8 cellular contexts compared by ENCODE assay signal in the genomic region with DNA sequence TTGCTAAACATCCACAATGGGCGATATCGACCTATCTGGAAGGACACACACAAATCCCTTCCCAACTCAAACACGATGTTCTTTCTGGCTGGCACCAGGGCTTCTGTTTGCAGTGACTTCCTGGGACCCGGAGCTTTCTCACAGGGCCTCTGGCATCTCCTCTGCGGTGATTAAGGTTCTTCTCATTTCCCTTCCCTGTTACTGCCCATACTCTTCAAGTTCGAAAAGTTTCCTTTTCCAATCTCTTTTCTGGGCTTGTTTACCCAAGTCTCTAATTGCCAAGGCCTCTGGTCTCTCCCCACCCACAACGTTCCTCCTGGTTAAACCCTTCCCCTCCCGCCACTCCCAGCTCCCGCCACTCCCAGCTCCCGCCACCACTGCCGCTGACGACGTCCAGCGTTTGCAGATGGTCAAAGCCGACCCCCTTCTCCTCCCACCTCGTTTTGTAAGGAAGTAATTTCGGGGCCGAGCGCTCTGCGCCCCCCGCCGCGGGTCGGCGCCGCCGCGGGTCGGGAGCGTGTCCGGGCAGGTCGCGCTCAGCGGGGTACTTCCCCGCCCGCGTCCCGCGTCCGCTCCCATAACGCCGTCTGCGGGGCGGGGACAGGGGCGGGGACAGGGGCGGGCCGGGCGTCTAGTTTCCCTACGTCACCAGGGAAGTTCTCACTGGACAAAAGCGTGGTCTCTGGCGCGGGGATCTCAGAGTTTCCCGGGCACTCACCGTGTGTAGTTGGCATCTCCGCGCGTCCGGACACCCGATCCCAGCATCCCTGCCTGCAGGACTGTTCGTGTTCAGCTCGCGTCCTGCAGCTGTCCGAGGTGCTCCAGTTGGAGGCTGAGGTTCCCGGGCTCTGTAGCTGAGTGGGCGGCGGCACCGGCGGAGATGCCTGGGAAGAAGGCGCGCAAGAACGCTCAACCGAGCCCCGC. TPM values are rescaled to one million over a fixed set of nuclear protein-coding genes. Genes with fewer than 3 reads are reported as not detected.
DNase-seq lines count a peak whose midpoint lies in the region; ATAC-seq, FAIRE-seq and TF ChIP-seq lines count a peak whose summit lies in the region.

A gene (plus strand): TSS at position 699 of the 924 bp plus-strand sequence. CDS start 182 bp downstream, at position 881.

- POLR2A ChIA-PET in HEK293T (lab: Yijun Ruan, JAX): interaction anchor here (0.6 to 4.7 kb wide), 31 partner anchors 8 to 446 kb away, joined by 3 to 110 read pairs (median 6); a partner anchor contains a TSS

- H3K4me3 ChIP-seq in SJCRH30: peak within 1 kb of the TSS; percentile 71
- H3K4me3 ChIP-seq in thoracic aorta: peak within 1 kb of the TSS; percentile 82

- H3K27me3 ChIP-seq in SJCRH30 (no peaks in the 10 kb centered on the region), thoracic aorta (replicated peaks; ENCODE audit: insufficient read depth) (peaks cover 5% of the 10 kb centered on the region)

- no peaks in the 10 kb centered on the region for H3K9me3 ChIP-seq in SJCRH30 (replicated peaks)
- H3K9me3 ChIP-seq in thoracic aorta: no peaks in the 10 kb centered on the region

- FAIRE-seq in frontal cortex (lab: Jason Lieb, UNC): no peak

- DNase-seq in GF-D8 (lab: John Stamatoyannopoulos, UW): peak; percentile 79
- peak; percentile 74 for DNase-seq in HEK293T (ENCODE audit: extremely low spot score)
- DNase-seq in MV-4-11 (lab: John Stamatoyannopoulos, UW): peak; percentile 82
- DNase-seq in SJCRH30: peak; percentile 89 to 92
- peak; percentile 73 for DNase-seq in activated gamma-delta T cell treated with Interleukin-2 at 50 U/mL for 16 hours
- peak; percentile 72 to 74 for DNase-seq in frontal cortex (ENCODE audit: low spot score in 2 of 2)
- peak; percentile 23 for DNase-seq in occipital lobe (lab: John Stamatoyannopoulos, UW)
- DNase-seq in thoracic aorta (ENCODE audit: low spot score): peak; percentile 31

- CTCF ChIA-PET in HEK293T (lab: Yijun Ruan, JAX): interaction anchor here (0.5 to 1.5 kb wide), 2 partner anchors 76 to 815 kb away, joined by 3 to 4 read pairs; no protein-coding TSS in a partner anchor

- peak; percentile 77 for ATAC-seq in thoracic aorta (ENCODE audit: insufficient number of reproducible peaks, low FRiP score, low read depth)

- peak within 1 kb of the TSS; percentile 88 for H3K27ac ChIP-seq in SJCRH30
- peak within 1 kb of the TSS in 1 of 2 donors; percentile 47 for H3K27ac ChIP-seq in thoracic aorta

- TF ChIP-seq CTCF in thoracic aorta (IDR thresholded peaks at IDR 0.05): no peak

- peaks cover 5% of the 10 kb centered on the region for H3K4me1 ChIP-seq in SJCRH30
- H3K4me1 ChIP-seq in thoracic aorta (ENCODE audit: control insufficient read depth in 1 of 2, low read depth in 2 of 2): peaks cover 12 to 24% of the 10 kb centered on the region in 2 donors

- H3K36me3 ChIP-seq in SJCRH30 (no peaks in the 10 kb centered on the region; the same call in 1 of the 2 replicates), thoracic aorta (no peaks in the 10 kb centered on the region)

TF ChIP-seq in HEK293T, 16 proteins besides CTCF, POLR2A, EP300 and RAD21:
- TF ChIP-seq BHLHE40 (IDR thresholded peaks at IDR 0.05; ENCODE audit: borderline replicate concordance): no peak
- no peak for TF ChIP-seq FOXM1 (IDR thresholded peaks at IDR 0.05; ENCODE audit: borderline replicate concordance)
- TF ChIP-seq NFRKB (IDR thresholded peaks at IDR 0.05): no peak
- TF ChIP-seq CTBP1 (IDR thresholded peaks at IDR 0.05; ENCODE audit: borderline replicate concordance): peak; percentile 2; the same call in 1 of the 2 replicates
- TF ChIP-seq HDGF (IDR thresholded peaks at IDR 0.05; ENCODE audit: borderline replicate concordance): no peak
- TF ChIP-seq L3MBTL2 (conservative IDR thresholded peaks at IDR 0.05): peak; percentile 75
- no peak for TF ChIP-seq FOXA1 (IDR thresholded peaks at IDR 0.05)
- TF ChIP-seq ARNT (IDR thresholded peaks at IDR 0.05): no peak
- TF ChIP-seq SUZ12 (IDR thresholded peaks at IDR 0.05): no peak
- TF ChIP-seq TARDBP (IDR thresholded peaks at IDR 0.05): no peak
- no peak for TF ChIP-seq ZNF384 (IDR thresholded peaks at IDR 0.05)
- TF ChIP-seq LEF1 (IDR thresholded peaks at IDR 0.05; ENCODE audit: borderline replicate concordance): no peak
- no peak for TF ChIP-seq SP1 (IDR thresholded peaks at IDR 0.05)
- TF ChIP-seq FOXK2 (IDR thresholded peaks at IDR 0.05): no peak
- TF ChIP-seq ELF4 (IDR thresholded peaks at IDR 0.05): peak; percentile 72; the same call in 1 of the 2 replicates
- TF ChIP-seq, protein P1, sequence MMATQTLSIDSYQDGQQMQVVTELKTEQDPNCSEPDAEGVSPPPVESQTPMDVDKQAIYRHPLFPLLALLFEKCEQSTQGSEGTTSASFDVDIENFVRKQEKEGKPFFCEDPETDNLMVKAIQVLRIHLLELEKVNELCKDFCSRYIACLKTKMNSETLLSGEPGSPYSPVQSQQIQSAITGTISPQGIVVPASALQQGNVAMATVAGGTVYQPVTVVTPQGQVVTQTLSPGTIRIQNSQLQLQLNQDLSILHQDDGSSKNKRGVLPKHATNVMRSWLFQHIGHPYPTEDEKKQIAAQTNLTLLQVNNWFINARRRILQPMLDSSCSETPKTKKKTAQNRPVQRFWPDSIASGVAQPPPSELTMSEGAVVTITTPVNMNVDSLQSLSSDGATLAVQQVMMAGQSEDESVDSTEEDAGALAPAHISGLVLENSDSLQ (IDR thresholded peaks at IDR 0.05): peak; percentile 41

RNA-seq across cellular contexts. Expression of the gene that starts here (rescaled TPM):
- total RNA-seq in SJCRH30 (2014; rRNA removed; shearing (Covaris generic)): 10.6 and 15.7 TPM in 2 replicates
- total RNA-seq in frontal cortex (0.82 TPM), occipital lobe (1.4 TPM), thoracic aorta (not detected)

Comparison
In these comparisons a context has a peak if more than half of its experiments do, and no peak if none do; other contexts are left out.
1. Peak in DNase-seq in frontal cortex; RNA of the gene not detected or under 1 TPM.
2. Peak in DNase-seq, ATAC-seq and H3K4me3 ChIP-seq in thoracic aorta; RNA of the gene not detected or under 1 TPM.
3. DNase-seq: peak in every context shown above with its lines; median percentile 90 in SJCRH30; 82 in MV-4-11; 79 in GF-D8; 74 in HEK293T; 73 in activated gamma-delta T cell treated with Interleukin-2 at 50 U/mL for 16 hours; 73 in frontal cortex; 31 in thoracic aorta; 23 in occipital lobe.